In the genomic region with DNA sequence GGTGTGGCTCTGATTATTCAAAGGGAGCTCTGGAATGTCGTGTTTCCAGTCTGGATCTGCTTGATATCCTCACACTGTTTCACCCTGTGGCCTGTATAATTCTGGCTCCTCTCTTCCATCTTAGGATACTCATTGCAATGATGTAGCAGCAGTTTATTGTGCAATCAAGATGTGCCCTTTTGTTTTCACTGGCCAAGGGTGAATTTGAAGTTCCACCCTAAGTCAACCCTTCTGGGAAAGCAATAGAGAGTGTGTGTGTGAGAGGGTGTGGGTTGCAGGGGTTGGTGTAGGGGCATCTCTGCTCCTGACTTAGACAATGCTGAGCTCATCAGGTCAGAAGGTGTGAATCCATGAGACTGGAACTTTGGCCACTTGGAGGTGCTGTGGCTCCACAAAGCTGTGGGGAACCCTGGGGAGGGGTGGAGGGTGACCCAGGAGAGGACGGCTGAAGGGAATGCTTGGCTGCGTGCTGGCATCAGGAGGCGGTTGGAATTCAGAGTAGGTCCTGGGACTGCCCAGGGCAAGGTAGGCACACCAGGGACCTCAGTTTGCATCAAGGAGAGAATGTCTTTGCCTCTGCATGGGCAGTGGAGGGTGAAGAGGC, we compare ENCODE assay signal across 9 cellular contexts.
A peak's percentile ranks its signal among the peaks of the same experiment; 100 is the strongest.
DNase-seq lines count a peak whose midpoint lies in the region; ATAC-seq and TF ChIP-seq lines count a peak whose summit lies in the region.
"Had no signal": no experiment of that assay in that cellular context is flagged by ENCODE, and none has a peak within 500 bp of the region (broad histone marks: within the 10 kb centered on the region; RNA-seq: fewer than 3 reads in every experiment).

No MANE protein-coding gene starts in this region.

- H3K4me3 Mint-ChIP-seq in activated CD4-positive, alpha-beta T cell treated with anti-CD3 and anti-CD28 coated beads for 36 hours: no peak overlapping the region
- H3K4me3 Mint-ChIP-seq in activated CD4-positive, alpha-beta T cell treated with anti-CD3 and anti-CD28 coated beads, Interleukin-2, amount 10 ng/mL, durations not matched to agents 24 days and 14 days: no peak overlapping the region
- no peak overlapping the region for H3K4me3 Mint-ChIP-seq in endodermal cell

- H3K4me1 ChIP-seq in endodermal cell (ENCODE audit: control insufficient read depth, insufficient read depth, low read length): no peaks in the 10 kb centered on the region

- H3K27me3 ChIP-seq in endodermal cell (ENCODE audit: control insufficient read depth, insufficient read depth, low read length, poor library complexity, severe bottlenecking): no peaks in the 10 kb centered on the region
- H3K27me3 ChIP-seq: BLaER1 treated with 17β-estradiol and CSF1 and Interleukin-3, amounts not matched to agents 10 nM and 100 nM had no signal

- ATAC-seq in activated CD4-positive, alpha-beta T cell treated with anti-CD3 and anti-CD28 coated beads for 36 hours: peak; percentile 73
- ATAC-seq in sciatic nerve: peak; percentile 87
- no peak for ATAC-seq in GM18909 (IDR thresholded peaks at IDR 0.05; ENCODE audit: poor library complexity, unreplicated experiment)
- ATAC-seq in GM18870 (IDR thresholded peaks at IDR 0.05; ENCODE audit: unreplicated experiment): no peak

- no peak overlapping the region for H3K9ac ChIP-seq in endodermal cell (ENCODE audit: extremely low read depth, low read length, poor library complexity, severe bottlenecking)
- H3K9ac ChIP-seq: BLaER1 treated with 17β-estradiol and CSF1 and Interleukin-3, amounts not matched to agents 10 nM and 100 nM had no signal

- no peak overlapping the region for H3K27ac Mint-ChIP-seq in activated CD4-positive, alpha-beta T cell treated with anti-CD3 and anti-CD28 coated beads for 36 hours
- no peak overlapping the region for H3K27ac Mint-ChIP-seq in activated CD4-positive, alpha-beta T cell treated with anti-CD3 and anti-CD28 coated beads, Interleukin-2, amount 10 ng/mL, durations not matched to agents 24 days and 14 days
- H3K27ac Mint-ChIP-seq in endodermal cell: peak overlapping the region; percentile 73

- TF ChIP-seq CTCF in endodermal cell (conservative IDR thresholded peaks at IDR 0.05): peak; percentile 75

- POLR2A ChIA-PET in activated CD4-positive, alpha-beta T cell treated with anti-CD3 and anti-CD28 coated beads for 36 hours (lab: Charles Lee): no interaction called here

- H3K4me3 ChIP-seq in endodermal cell (ENCODE audit: low read length): no peak overlapping the region
- H3K4me3 ChIP-seq: BLaER1 treated with 17β-estradiol and CSF1 and Interleukin-3, amounts not matched to agents 10 nM and 100 nM had no signal

- H3K27ac ChIP-seq in endodermal cell (ENCODE audit: low read depth, low read length): no peak overlapping the region
- H3K27ac ChIP-seq: BLaER1 treated with 17β-estradiol and CSF1 and Interleukin-3, amounts not matched to agents 10 nM and 100 nM had no signal

- H3K9me3 ChIP-seq in endodermal cell (ENCODE audit: control insufficient read depth, low read length): no peaks in the 10 kb centered on the region
- H3K9me3 ChIP-seq: BLaER1 treated with 17β-estradiol and CSF1 and Interleukin-3, amounts not matched to agents 10 nM and 100 nM had no signal

- H3K9me3 Mint-ChIP-seq in activated CD4-positive, alpha-beta T cell treated with anti-CD3 and anti-CD28 coated beads for 36 hours (ENCODE audit: low read depth): no peaks in the 10 kb centered on the region
- no peaks in the 10 kb centered on the region for H3K9me3 Mint-ChIP-seq in activated CD4-positive, alpha-beta T cell treated with anti-CD3 and anti-CD28 coated beads, Interleukin-2, amount 10 ng/mL, durations not matched to agents 24 days and 14 days
- no peaks in the 10 kb centered on the region for H3K9me3 Mint-ChIP-seq in endodermal cell

- WGBS in endodermal cell (ENCODE audit: insufficient coverage in 1 of 2, insufficient read length in 1 of 2), 2 experiments: 73 to 90% methylated on average over 2 to 4 of the region's 4 CpGs

- H3K4me1 Mint-ChIP-seq in activated CD4-positive, alpha-beta T cell treated with anti-CD3 and anti-CD28 coated beads for 36 hours: peaks cover 4% of the 10 kb centered on the region
- H3K4me1 Mint-ChIP-seq in activated CD4-positive, alpha-beta T cell treated with anti-CD3 and anti-CD28 coated beads, Interleukin-2, amount 10 ng/mL, durations not matched to agents 24 days and 14 days: no peaks in the 10 kb centered on the region
- H3K4me1 Mint-ChIP-seq in endodermal cell: peaks cover 15% of the 10 kb centered on the region

- intact Hi-C loops in activated CD4-positive, alpha-beta T cell treated with anti-CD3 and anti-CD28 coated beads for 36 hours (cut with DNase I, micrococcal nuclease): no loop called here
- intact Hi-C loops in activated CD4-positive, alpha-beta T cell treated with anti-CD3 and anti-CD28 coated beads, Interleukin-2, amount 10 ng/mL, durations not matched to agents 24 days and 14 days (cut with micrococcal nuclease): no loop called here
- intact Hi-C loops in sciatic nerve (cut with DNase I): no loop called here

- peak; percentile 54 for DNase-seq in activated CD4-positive, alpha-beta T cell treated with anti-CD3 and anti-CD28 coated beads for 36 hours
- no peak for DNase-seq in activated CD4-positive, alpha-beta T cell treated with anti-CD3 and anti-CD28 coated beads, Interleukin-2, amount 10 ng/mL, durations not matched to agents 24 days and 14 days
- DNase-seq in NCI-H82 (lab: John Stamatoyannopoulos, UW): peak; percentile 62
- DNase-seq in endodermal cell: peak; percentile 91
- no peak for DNase-seq in sciatic nerve (ENCODE audit: low spot score)
- DNase-seq in NCI-H2029 (lab: John Stamatoyannopoulos, UW): no peak

- no peaks in the 10 kb centered on the region for H3K36me3 Mint-ChIP-seq in activated CD4-positive, alpha-beta T cell treated with anti-CD3 and anti-CD28 coated beads for 36 hours (ENCODE audit: low read depth)
- H3K36me3 Mint-ChIP-seq in activated CD4-positive, alpha-beta T cell treated with anti-CD3 and anti-CD28 coated beads, Interleukin-2, amount 10 ng/mL, durations not matched to agents 24 days and 14 days (ENCODE audit: low read depth): no peaks in the 10 kb centered on the region
- H3K36me3 Mint-ChIP-seq in endodermal cell (ENCODE audit: low read depth): no peaks in the 10 kb centered on the region

- H3K36me3 ChIP-seq in endodermal cell (ENCODE audit: control insufficient read depth, insufficient read depth, low read length): no peaks in the 10 kb centered on the region
- H3K36me3 ChIP-seq: BLaER1 treated with 17β-estradiol and CSF1 and Interleukin-3, amounts not matched to agents 10 nM and 100 nM had no signal

- H3K27me3 Mint-ChIP-seq in activated CD4-positive, alpha-beta T cell treated with anti-CD3 and anti-CD28 coated beads for 36 hours: peaks cover 6% of the 10 kb centered on the region
- H3K27me3 Mint-ChIP-seq in activated CD4-positive, alpha-beta T cell treated with anti-CD3 and anti-CD28 coated beads, Interleukin-2, amount 10 ng/mL, durations not matched to agents 24 days and 14 days: peaks cover 23% of the 10 kb centered on the region
- peaks cover 3% of the 10 kb centered on the region for H3K27me3 Mint-ChIP-seq in endodermal cell (ENCODE audit: insufficient read depth)

- CTCF ChIA-PET in activated CD4-positive, alpha-beta T cell treated with anti-CD3 and anti-CD28 coated beads for 36 hours (lab: Charles Lee): interaction anchor here (0.6 to 1.5 kb wide), 3 partner anchors 9 to 30 kb away, joined by 3 to 4 read pairs (median 3); no protein-coding TSS in a partner anchor

Comparison
In these comparisons a context has a peak if more than half of its experiments do, and no peak if none do; other contexts are left out.
1. DNase-seq: peak in activated CD4-positive, alpha-beta T cell treated with anti-CD3 and anti-CD28 coated beads for 36 hours (single experiment), NCI-H82 (single experiment) and endodermal cell (single experiment); none in activated CD4-positive, alpha-beta T cell treated with anti-CD3 and anti-CD28 coated beads, Interleukin-2, amount 10 ng/mL, durations not matched to agents 24 days and 14 days (single experiment), sciatic nerve (single experiment) and NCI-H2029 (single experiment).
2. ATAC-seq: peak in activated CD4-positive, alpha-beta T cell treated with anti-CD3 and anti-CD28 coated beads for 36 hours (single experiment) and sciatic nerve (single experiment); none in GM18909 (single experiment) and GM18870 (single experiment).